In the genomic region with DNA sequence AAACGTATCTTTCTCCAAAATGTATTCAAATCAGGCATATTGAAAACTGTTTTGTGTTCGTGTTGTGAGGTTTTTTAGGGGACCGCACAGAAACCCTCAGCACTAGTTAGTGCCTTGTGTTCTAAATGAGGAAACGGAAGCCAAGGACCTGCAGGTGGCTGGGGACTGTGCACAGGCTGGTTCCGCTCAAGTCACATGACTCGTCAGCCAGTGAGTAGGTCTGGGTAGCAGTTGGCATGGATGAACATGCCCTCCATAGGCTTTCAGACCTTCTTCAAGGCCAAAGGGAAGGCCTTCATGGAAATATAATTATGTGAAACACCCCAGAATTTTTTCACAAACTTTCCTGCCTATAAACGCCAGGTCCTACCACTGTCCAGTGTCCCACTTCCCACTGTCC, we compare ENCODE assay signal across 21 cellular contexts. TPM values are rescaled to one million over a fixed set of nuclear protein-coding genes. Genes with fewer than 3 reads are reported as not detected.
A peak's percentile ranks its signal among the peaks of the same experiment; 100 is the strongest.
DNase-seq lines count a peak whose midpoint lies in the region; ATAC-seq and TF ChIP-seq lines count a peak whose summit lies in the region.
"Had no signal": no experiment of that assay in that cellular context is flagged by ENCODE, and none has a peak within 500 bp of the region (broad histone marks: within the 10 kb centered on the region; RNA-seq: fewer than 3 reads in every experiment).

No MANE protein-coding gene starts in this region.

- H3K9me3 ChIP-seq in H9 (ENCODE audit: control insufficient read depth, low read depth, low read length) (no peaks in the 10 kb centered on the region), liver (ENCODE audit: control insufficient read depth in 4 of 4, low read length in 3 of 4) (no peaks in the 10 kb centered on the region)
- H3K9me3 ChIP-seq: A549, BLaER1, MG63, SJSA1 had no signal

- H3K79me1 ChIP-seq in H9 (ENCODE audit: insufficient read depth, low read depth, low read length, poor library complexity, severe bottlenecking) (no peaks in the 10 kb centered on the region), mesendoderm (ENCODE audit: low read length) (no peaks in the 10 kb centered on the region)

- H3K4me3 ChIP-seq in liver (ENCODE audit: low read depth in 1 of 3, low read length in 3 of 3) = no peak overlapping the region
- H3K4me3 ChIP-seq in mesendoderm (ENCODE audit: low read length) = no peak overlapping the region
- H3K4me3 ChIP-seq: A549, BLaER1, MG63, SJSA1 had no signal

- peak overlapping the region; percentile 12 for H4K5ac ChIP-seq in H9 (ENCODE audit: insufficient read length, low read depth, low read length)
- H4K5ac ChIP-seq in mesendoderm (ENCODE audit: low read length) = no peak overlapping the region

- H3K36me3 ChIP-seq in liver (ENCODE audit: control insufficient read depth in 4 of 4, insufficient read depth in 3 of 4, low read depth in 1 of 4, low read length in 3 of 4) (peaks cover 0 to 4% (median 1%) of the 10 kb centered on the region in 4 donors), mesendoderm (ENCODE audit: control insufficient read depth, insufficient read depth, low read length) (no peaks in the 10 kb centered on the region)
- H3K36me3 ChIP-seq: BLaER1, MG63, SJSA1 had no signal

- no peak overlapping the region for H3K4me2 ChIP-seq in H9 (ENCODE audit: insufficient read depth, insufficient read length, low read length)
- H3K4me2 ChIP-seq in mesendoderm (ENCODE audit: low read length) = no peak overlapping the region
- H3K4me2 ChIP-seq: A549, BLaER1 had no signal

- peak overlapping the region; percentile 96 to 97 (median 96); a peak in 6 of 7 replicates for H3K27ac Mint-ChIP-seq in H9
- H3K27ac Mint-ChIP-seq in WTC11 = peak overlapping the region; percentile 100

- H3K4me3 Mint-ChIP-seq in H9 (no peak overlapping the region; a peak in 1 of 5 replicates), WTC11 (peak overlapping the region; percentile 65)
- H3K4me3 Mint-ChIP-seq: CD8-positive, alpha-beta memory T cell had no signal

- H3K23me2 ChIP-seq in H9 (ENCODE audit: insufficient read length, low read depth, low read length, poor library complexity, severe bottlenecking) = no peaks in the 10 kb centered on the region

- peak overlapping the region; percentile 47 for H2BK12ac ChIP-seq in H9 (ENCODE audit: insufficient read length, low read depth, low read length)

- no peak overlapping the region for H3K9ac ChIP-seq in H9 (ENCODE audit: extremely low read depth, insufficient read length, low read length)
- H3K9ac ChIP-seq in liver (ENCODE audit: low read depth in 1 of 2, low read length in 2 of 2) = no peak overlapping the region
- no peak overlapping the region for H3K9ac ChIP-seq in mesendoderm (ENCODE audit: low read length)
- H3K9ac ChIP-seq: BLaER1 had no signal

- TF ChIP-seq RAD21 in liver (IDR thresholded peaks at IDR 0.05) = no peak

- no peak overlapping the region for H3T11ph ChIP-seq in H9 (ENCODE audit: low read length)

- no peaks in the 10 kb centered on the region for H4K20me1 ChIP-seq in H9 (ENCODE audit: control insufficient read depth, insufficient read depth, insufficient read length)
- H4K20me1 ChIP-seq: BLaER1 had no signal

- no peaks in the 10 kb centered on the region for H3K27me3 ChIP-seq in H9 (ENCODE audit: insufficient read depth, low read length)
- H3K27me3 ChIP-seq in liver (ENCODE audit: control insufficient read depth in 4 of 4, insufficient read depth in 4 of 4, low read length in 3 of 4) = no peaks in the 10 kb centered on the region
- H3K27me3 ChIP-seq in mesendoderm (ENCODE audit: insufficient read depth, low read length, poor library complexity) = no peaks in the 10 kb centered on the region
- H3K27me3 ChIP-seq: BLaER1, MG63 had no signal

- H3K36me3 Mint-ChIP-seq in H9 (ENCODE audit: insufficient read depth in 1 of 3, low read depth in 3 of 3) = peaks cover 8 to 16% (median 9%) of the 10 kb centered on the region in 3 experiments
- peaks cover 13% of the 10 kb centered on the region for H3K36me3 Mint-ChIP-seq in WTC11
- H3K36me3 Mint-ChIP-seq: CD8-positive, alpha-beta memory T cell had no signal

- ATAC-seq in WTC11 = no peak
- no peak for ATAC-seq in sciatic nerve
- ATAC-seq: A549 had no signal

- DNase-seq in H9 (no peak), NAMALWA (ENCODE audit: low spot score) (peak; percentile 23), WTC11 (ENCODE audit: low spot score) (no peak), NCI-H82 (lab: John Stamatoyannopoulos, UW) (no peak), NCI-H446 treated with DMSO at 0.1 percent for 48 hours (lab: John Stamatoyannopoulos, UW) (no peak), mesendoderm (no peak), sciatic nerve (ENCODE audit: low spot score) (no peak)
- DNase-seq: CD8-positive, alpha-beta memory T cell; HCEC 1CT; Kasumi-1; MG63; NCI-H1092 treated with DMSO at 0.1 percent for 48 hours; NCI-H146; NCI-H2081; NCI-H2171 treated with DMSO at 0.1 percent for 48 hours; NCI-H446; T-helper 2 cell had no signal

- H3K4me1 ChIP-seq in H9 (ENCODE audit: insufficient read depth, low read length) = peaks cover 12% of the 10 kb centered on the region
- peaks cover 8 to 41% (median 25%) of the 10 kb centered on the region in 4 donors for H3K4me1 ChIP-seq in liver (ENCODE audit: control insufficient read depth in 4 of 4, insufficient read depth in 4 of 4, low read length in 3 of 4)
- H3K4me1 ChIP-seq in mesendoderm (ENCODE audit: control insufficient read depth, low read depth, low read length) = peaks cover 2% of the 10 kb centered on the region
- H3K4me1 ChIP-seq: A549, BLaER1, SJSA1 had no signal

- H3K9me3 Mint-ChIP-seq in H9 = peaks cover 8 to 10% of the 10 kb centered on the region in 2 experiments; a peak in 3 of 5 replicates
- H3K9me3 Mint-ChIP-seq in WTC11 = peaks cover 12% of the 10 kb centered on the region

- H2BK120ac ChIP-seq in H9 (ENCODE audit: low read depth, low read length, poor library complexity, severe bottlenecking) (no peak overlapping the region), mesendoderm (ENCODE audit: low read depth, low read length) (no peak overlapping the region)

- H3K18ac ChIP-seq in H9 (ENCODE audit: insufficient read length, low read depth, low read length) = no peak overlapping the region
- no peak overlapping the region for H3K18ac ChIP-seq in mesendoderm (ENCODE audit: low read length)

- POLR2A ChIA-PET in WTC11 (lab: Charles Lee) = interaction anchor here (1.7 kb wide), 1 partner anchor 21 kb away, joined by 15 read pairs; no protein-coding TSS in a partner anchor

- WGBS in H9 (ENCODE audit: extremely low coverage, insufficient read length, low lambda C conversion rate) = no CpG with 5 or more reads among the region's 7 CpGs
- WGBS in liver = 96% methylated on average over 7 of the region's 7 CpGs
- WGBS in mesendoderm (ENCODE audit: extremely low coverage, insufficient coverage, low lambda C conversion rate) = no CpG with 5 or more reads among the region's 7 CpGs

- H2BK5ac ChIP-seq in H9 (ENCODE audit: insufficient read length, low read length) (peak overlapping the region; percentile 32), mesendoderm (ENCODE audit: low read length) (no peak overlapping the region)

- H3K56ac ChIP-seq in H9 (ENCODE audit: insufficient read length, low read depth, low read length) (no peak overlapping the region), mesendoderm (ENCODE audit: low read length) (no peak overlapping the region)

- no peak for TF ChIP-seq CTCF in H9 (conservative IDR thresholded peaks at IDR 0.05)
- TF ChIP-seq CTCF in WTC11 (IDR thresholded peaks at IDR 0.05) = no peak
- no peak for TF ChIP-seq CTCF in liver (IDR thresholded peaks at IDR 0.05; ENCODE audit: low read depth, low read length, missing input control)

- H3K23ac ChIP-seq in H9 (ENCODE audit: insufficient read length, low read depth, low read length) (no peak overlapping the region), mesendoderm (ENCODE audit: low read length) (no peak overlapping the region)

- no peak overlapping the region for H3K14ac ChIP-seq in H9 (ENCODE audit: insufficient read depth, low read length)

- no peak overlapping the region for H4K91ac ChIP-seq in H9 (ENCODE audit: insufficient read length, low read depth, low read length)

- H3K27ac ChIP-seq in H9 (ENCODE audit: insufficient read length, low read depth, low read length) = peak overlapping the region; percentile 44
- peak overlapping the region; percentile 62 to 91 for H3K27ac ChIP-seq in liver (ENCODE audit: low read depth in 1 of 2, low read length in 2 of 2)
- no peak overlapping the region for H3K27ac ChIP-seq in mesendoderm (ENCODE audit: low read depth, low read length)
- H3K27ac ChIP-seq: A549, BLaER1, SJSA1 had no signal

- peaks cover 42 to 59% of the 10 kb centered on the region in 2 experiments for H3K4me1 Mint-ChIP-seq in H9
- peaks cover 72% of the 10 kb centered on the region for H3K4me1 Mint-ChIP-seq in WTC11
- H3K4me1 Mint-ChIP-seq: CD8-positive, alpha-beta memory T cell had no signal

- intact Hi-C loops in sciatic nerve (cut with DNase I) = no loop called here

- no peak overlapping the region for H2AFZ ChIP-seq in H9 (ENCODE audit: low read length)

- H4K8ac ChIP-seq in H9 (replicated peaks; ENCODE audit: insufficient read length, low read depth, low read length) = no peak overlapping the region
- no peak overlapping the region for H4K8ac ChIP-seq in mesendoderm (ENCODE audit: low read depth, low read length)

- H3K27me3 Mint-ChIP-seq in H9 (ENCODE audit: low read depth) (no peaks in the 10 kb centered on the region), WTC11 (ENCODE audit: low read depth) (no peaks in the 10 kb centered on the region)

- H2BK15ac ChIP-seq in H9 (ENCODE audit: low read depth, low read length) (no peak overlapping the region), mesendoderm (replicated peaks; ENCODE audit: low read depth) (no peak overlapping the region)

- H3K79me2 ChIP-seq in H9 (ENCODE audit: insufficient read depth, low read length) = no peaks in the 10 kb centered on the region
- no peaks in the 10 kb centered on the region for H3K79me2 ChIP-seq in mesendoderm (ENCODE audit: control insufficient read depth, insufficient read depth, low read length)

- H3K4ac ChIP-seq in H9 (ENCODE audit: low read depth, low read length) (no peak overlapping the region), mesendoderm (ENCODE audit: low read depth, low read length) (no peak overlapping the region)

- H2AK5ac ChIP-seq in H9 (ENCODE audit: insufficient read length, low read length) (no peak overlapping the region), mesendoderm (ENCODE audit: low read length) (no peak overlapping the region)

- no peak overlapping the region for H2BK20ac ChIP-seq in H9 (ENCODE audit: low read depth, low read length, poor library complexity, severe bottlenecking)

- CTCF ChIA-PET in WTC11 (lab: Charles Lee) = interaction anchor here (1.3 to 1.5 kb wide), 3 partner anchors 14 to 95 kb away, joined by 3 to 9 read pairs (median 3); no protein-coding TSS in a partner anchor

RNA-seq across cellular contexts. Expression of a gene that starts 1.3 kb away (rescaled TPM):
- total RNA-seq in H9 (2021) (0.50 and 0.97 TPM in 2 replicates), WTC11 (2021) (1.6 to 1.9 TPM (median 1.6 TPM) in 3 replicates), liver (100 to 1,000 TPM in 1 of 2 donors, 10 to 100 TPM in 1; 54.6 to 207 TPM), sciatic nerve (not detected)
- 100 to 1,000 TPM; 100 to 130 TPM for polyA plus RNA-seq in liver
- polyA plus RNA-seq in mesendoderm (2013, experiment 1 of 2) = 0.22 TPM
- 0.13 TPM for polyA plus RNA-seq in mesendoderm (2013, experiment 2 of 2)
- total RNA-seq: CD8-positive, alpha-beta memory T cell; SJSA1 had no signal
- polyA plus RNA-seq: A549; CD8-positive, alpha-beta memory T cell had no signal

RNA-seq across cellular contexts. Expression of a gene that starts 37.4 kb away (rescaled TPM):
- 20.1 and 21.8 TPM in 2 replicates for total RNA-seq in H9 (2021)
- 9.8 to 10.1 TPM (median 10.1 TPM) in 3 replicates for total RNA-seq in WTC11 (2021)
- total RNA-seq in liver = 10 to 100 TPM; 46.8 to 73.7 TPM
- polyA plus RNA-seq in liver = 10 to 100 TPM; 36.5 to 78.9 TPM
- polyA plus RNA-seq in mesendoderm (2013, experiment 1 of 2) = 9.3 TPM
- polyA plus RNA-seq in mesendoderm (2013, experiment 2 of 2) = 9.3 TPM
- 1.1 TPM for total RNA-seq in sciatic nerve
- total RNA-seq: SJSA1 had no signal
- polyA plus RNA-seq: CD8-positive, alpha-beta memory T cell had no signal

Comparison
In these comparisons a context has a peak if more than half of its experiments do, and no peak if none do; other contexts are left out.
1. RNA of a gene that starts 1.3 kb away (total RNA-seq): 54.6 to 207 TPM in liver; 1.6 to 1.9 TPM in WTC11, 0.50 to 0.97 TPM in H9 and not detected in sciatic nerve (single experiment); every median in the first group is over 10 times any median in the second.